10 cellular contexts compared by ENCODE assay signal in the genomic region with DNA sequence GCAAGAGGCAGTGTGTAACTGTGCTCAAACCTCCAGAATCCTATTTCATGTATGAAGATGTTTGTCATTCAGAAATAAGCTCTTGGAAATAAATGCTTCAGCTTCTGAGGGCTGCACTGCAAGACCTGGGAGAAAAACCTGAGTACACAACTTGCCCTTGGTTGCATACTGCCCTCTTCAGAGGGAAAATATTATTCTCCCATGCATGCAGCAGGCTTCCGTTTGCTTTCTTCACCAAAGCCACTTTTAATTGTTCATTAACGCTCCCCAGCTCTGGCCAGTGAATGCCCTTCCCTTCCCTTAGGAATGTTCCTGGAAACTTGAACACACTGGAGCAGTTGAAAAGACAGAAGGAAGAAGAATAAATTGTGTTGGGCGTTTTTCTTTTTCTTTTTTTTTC. TPM values are rescaled to one million over a fixed set of nuclear protein-coding genes. Genes with fewer than 3 reads are reported as not detected.
DNase-seq lines count a peak whose midpoint lies in the region; ATAC-seq, FAIRE-seq and TF ChIP-seq lines count a peak whose summit lies in the region.
"Had no signal": no experiment of that assay in that cellular context is flagged by ENCODE, and none has a peak within 500 bp of the region (broad histone marks: within the 10 kb centered on the region; RNA-seq: fewer than 3 reads in every experiment).

No MANE protein-coding gene starts in this region.

- H3K4me3 ChIP-seq in astrocyte (ENCODE audit: insufficient read depth, low read depth, low read length) (no peak overlapping the region), liver (ENCODE audit: low read depth in 1 of 3, low read length in 3 of 3) (no peak overlapping the region)

- no peak overlapping the region for H3K4me3 Mint-ChIP-seq in astrocyte (ENCODE audit: unreplicated experiment)
- H3K4me3 Mint-ChIP-seq in glutamatergic neuron (ENCODE audit: unreplicated experiment): no peak overlapping the region

- H3K9ac ChIP-seq in astrocyte (ENCODE audit: low read length) (no peak overlapping the region), liver (ENCODE audit: low read depth in 1 of 2, low read length in 2 of 2) (no peak overlapping the region)

- H3K4me1 Mint-ChIP-seq in astrocyte (ENCODE audit: low read depth, unreplicated experiment): peaks cover 11% of the 10 kb centered on the region
- no peaks in the 10 kb centered on the region for H3K4me1 Mint-ChIP-seq in glutamatergic neuron (ENCODE audit: low read depth, unreplicated experiment)

- ATAC-seq in activated naive CD4-positive, alpha-beta T cell treated with anti-CD3 and anti-CD28 coated beads, Interleukin-2, amount 50 U/mL, for 72 hours: no peak

- WGBS in liver: 9% methylated on average over 3 of the region's 3 CpGs

- H3K27me3 ChIP-seq in astrocyte (ENCODE audit: insufficient read depth, low read length) (peaks cover 62% of the 10 kb centered on the region), liver (ENCODE audit: control insufficient read depth in 4 of 4, insufficient read depth in 4 of 4, low read length in 3 of 4) (no peaks in the 10 kb centered on the region)

- H3K4me1 ChIP-seq in astrocyte (ENCODE audit: insufficient read depth, low read length) (peaks cover 9% of the 10 kb centered on the region), liver (ENCODE audit: control insufficient read depth in 4 of 4, insufficient read depth in 4 of 4, low read length in 3 of 4) (peaks cover 3 to 12% (median 5%) of the 10 kb centered on the region in 4 donors)

- no peak overlapping the region for H3K27ac ChIP-seq in astrocyte (ENCODE audit: low read depth, low read length)
- no peak overlapping the region for H3K27ac ChIP-seq in liver (ENCODE audit: low read depth in 1 of 2, low read length in 2 of 2)
- H3K27ac ChIP-seq: neutrophil had no signal

- TF ChIP-seq RAD21 in liver (IDR thresholded peaks at IDR 0.05): peak; percentile 66 to 69

- no peak overlapping the region for H2AFZ ChIP-seq in astrocyte (ENCODE audit: low read depth, low read length)

- H3K36me3 ChIP-seq in astrocyte (ENCODE audit: insufficient read depth, low read length) (no peaks in the 10 kb centered on the region), liver (ENCODE audit: control insufficient read depth in 4 of 4, insufficient read depth in 3 of 4, low read depth in 1 of 4, low read length in 3 of 4) (no peaks in the 10 kb centered on the region)
- H3K36me3 ChIP-seq: neutrophil had no signal

- TF ChIP-seq CTCF in astrocyte (IDR thresholded peaks at IDR 0.05; ENCODE audit: insufficient read depth, low read depth, low read length) (peak; percentile 30), liver (IDR thresholded peaks at IDR 0.05; ENCODE audit: low read depth, low read length, missing input control) (peak; percentile 31), glutamatergic neuron (IDR thresholded peaks at IDR 0.05; ENCODE audit: partially characterized antibody, unreplicated experiment) (no peak)

- H3K9me3 ChIP-seq in astrocyte (ENCODE audit: insufficient read depth, low read depth, low read length) (no peaks in the 10 kb centered on the region), liver (ENCODE audit: control insufficient read depth in 4 of 4, low read length in 3 of 4) (no peaks in the 10 kb centered on the region)
- H3K9me3 ChIP-seq: neutrophil had no signal

- peaks cover 3% of the 10 kb centered on the region for H4K20me1 ChIP-seq in astrocyte (ENCODE audit: insufficient read depth, low read length)

- no peak overlapping the region for H3K4me2 ChIP-seq in astrocyte (ENCODE audit: low read length)

- no peaks in the 10 kb centered on the region for H3K79me2 ChIP-seq in astrocyte (ENCODE audit: insufficient read depth, low read length)

- peak; percentile 63 for DNase-seq in DMS 273 (lab: John Stamatoyannopoulos, UW; ENCODE audit: unreplicated experiment)
- no peak for DNase-seq in DMS 273 treated with DMSO at 0.1 percent for 48 hours (lab: John Stamatoyannopoulos, UW)
- peak; percentile 25 for DNase-seq in KBM-7
- DNase-seq in astrocyte (ENCODE audit: low read depth): no peak
- DNase-seq in activated effector memory CD4-positive, alpha-beta T cell treated with Interleukin-2 at 50 U/mL for 16 hours: no peak
- DNase-seq in glutamatergic neuron: no peak
- DNase-seq in activated naive CD4-positive, alpha-beta T cell treated with anti-CD3 and anti-CD28 coated beads, Interleukin-2, amount 50 U/mL, for 72 hours (ENCODE audit: low spot score in 2 of 2): no peak

- H3K27me3 Mint-ChIP-seq in astrocyte (ENCODE audit: low read depth, unreplicated experiment) (peaks cover 16% of the 10 kb centered on the region), glutamatergic neuron (ENCODE audit: unreplicated experiment) (no peaks in the 10 kb centered on the region)

- no peak for FAIRE-seq in astrocyte (lab: Jason Lieb, UNC)
- FAIRE-seq: A204.1 had no signal

- H3K9me3 Mint-ChIP-seq in astrocyte (ENCODE audit: unreplicated experiment) (no peaks in the 10 kb centered on the region), glutamatergic neuron (ENCODE audit: unreplicated experiment) (peaks cover 3% of the 10 kb centered on the region)
- no peaks in the 10 kb centered on the region for H3K9me3 Mint-ChIP-seq in activated naive CD4-positive, alpha-beta T cell treated with anti-CD3 and anti-CD28 coated beads, Interleukin-2, amount 50 U/mL, for 72 hours

- peaks cover 2% of the 10 kb centered on the region for H3K36me3 Mint-ChIP-seq in astrocyte (ENCODE audit: low read depth, unreplicated experiment)
- no peaks in the 10 kb centered on the region for H3K36me3 Mint-ChIP-seq in glutamatergic neuron (ENCODE audit: unreplicated experiment)
- no peaks in the 10 kb centered on the region for H3K36me3 Mint-ChIP-seq in activated naive CD4-positive, alpha-beta T cell treated with anti-CD3 and anti-CD28 coated beads, Interleukin-2, amount 50 U/mL, for 72 hours

- in situ Hi-C loops in KBM-7 (cut with MboI; ENCODE audit: low pct_unique_long_range_greater_than_20kb, low sequenced_read_pairs): no loop called here

- H3K27ac Mint-ChIP-seq in astrocyte (ENCODE audit: unreplicated experiment) (no peak overlapping the region), glutamatergic neuron (ENCODE audit: unreplicated experiment) (no peak overlapping the region)
- no peak overlapping the region for H3K27ac Mint-ChIP-seq in activated naive CD4-positive, alpha-beta T cell treated with anti-CD3 and anti-CD28 coated beads, Interleukin-2, amount 50 U/mL, for 72 hours

TF ChIP-seq in liver, 16 proteins besides CTCF, POLR2A, EP300 and RAD21 (continues in another document):
- no peak for TF ChIP-seq ZBTB33 (IDR thresholded peaks at IDR 0.05)
- TF ChIP-seq TAF1 (conservative IDR thresholded peaks at IDR 0.05): no peak
- TF ChIP-seq YY1 (IDR thresholded peaks at IDR 0.05): no peak
- no peak for TF ChIP-seq FOXA2 (IDR thresholded peaks at IDR 0.05)
- no peak for TF ChIP-seq REST (IDR thresholded peaks at IDR 0.05)
- no peak for TF ChIP-seq EGR1 (IDR thresholded peaks at IDR 0.05; ENCODE audit: low read depth in 2 of 2)
- TF ChIP-seq JUND (IDR thresholded peaks at IDR 0.05): no peak
- no peak for TF ChIP-seq RXRA (IDR thresholded peaks at IDR 0.05)
- TF ChIP-seq MAX (IDR thresholded peaks at IDR 0.05): no peak

RNA-seq across cellular contexts. Expression of gene WHRN, which starts 2.5 kb away (rescaled TPM):
- 9.4 and 10.2 TPM in 2 replicates for total RNA-seq in astrocyte
- total RNA-seq in liver: 1 to 10 TPM in 1 of 2 donors, under 1 TPM in 1; 0.42 to 1.9 TPM
- 1 to 10 TPM in 1 of 2 donors, under 1 TPM in 1; 0.67 to 1.1 TPM for polyA plus RNA-seq in liver
- 3.2 TPM for total RNA-seq in glutamatergic neuron (ENCODE audit: unreplicated experiment)
- total RNA-seq in activated naive CD4-positive, alpha-beta T cell treated with anti-CD3 and anti-CD28 coated beads, Interleukin-2, amount 50 U/mL, for 72 hours: 1 to 10 TPM; 4.7 to 5.2 TPM

Comparison
In these comparisons a context has a peak if more than half of its experiments do, and no peak if none do; other contexts are left out.
1. DNase-seq: peak in DMS 273 (single experiment) and KBM-7 (single experiment); none in DMS 273 treated with DMSO at 0.1 percent for 48 hours (single experiment), astrocyte (single experiment), activated effector memory CD4-positive, alpha-beta T cell treated with Interleukin-2 at 50 U/mL for 16 hours (single experiment), glutamatergic neuron (single experiment) and activated naive CD4-positive, alpha-beta T cell treated with anti-CD3 and anti-CD28 coated beads, Interleukin-2, amount 50 U/mL, for 72 hours (0 of 2).